Comparison of ENCODE assay signal across 16 cellular contexts in the genomic region with DNA sequence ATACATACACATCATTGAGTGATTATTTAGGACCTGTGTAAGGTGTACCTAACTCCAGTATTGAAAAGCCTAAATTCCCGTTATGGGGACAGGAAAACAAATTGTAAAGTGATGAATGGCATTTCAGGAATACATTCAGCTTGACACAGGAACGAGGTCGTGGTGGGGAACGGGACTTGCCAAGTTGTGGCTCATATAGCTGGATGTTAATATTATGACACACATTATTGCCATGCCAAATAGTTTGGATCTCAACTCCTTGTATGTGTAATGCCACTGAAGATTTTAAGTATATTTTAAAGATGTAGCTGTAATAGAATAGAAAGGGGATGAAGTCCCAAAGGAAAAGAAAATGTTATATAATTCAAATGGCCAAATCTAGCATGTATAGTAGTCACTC.
DNase-seq lines count a peak whose midpoint lies in the region; ATAC-seq and TF ChIP-seq lines count a peak whose summit lies in the region.
"Had no signal": no experiment of that assay in that cellular context is flagged by ENCODE, and none has a peak within 500 bp of the region (broad histone marks: within the 10 kb centered on the region; RNA-seq: fewer than 3 reads in every experiment).

No MANE protein-coding gene starts in this region.

- H3K4me3 ChIP-seq in MG63 (no peak overlapping the region), astrocyte of the spinal cord (ENCODE audit: low read depth, low read length) (no peak overlapping the region), foreskin fibroblast (ENCODE audit: low read depth in 1 of 2, low read length in 2 of 2) (no peak overlapping the region)
- H3K4me3 ChIP-seq: BLaER1 had no signal

- H3K9me3 ChIP-seq in MG63: no peaks in the 10 kb centered on the region
- H3K9me3 ChIP-seq: BLaER1, Caco-2 had no signal

- H3K4me1 Mint-ChIP-seq in progenitor cell of endocrine pancreas (ENCODE audit: low read depth): no peaks in the 10 kb centered on the region
- H3K4me1 Mint-ChIP-seq in effector memory CD8-positive, alpha-beta T cell (ENCODE audit: low read depth in 2 of 2): no peaks in the 10 kb centered on the region
- H3K4me1 Mint-ChIP-seq: CD8-positive, alpha-beta memory T cell had no signal

- no peak overlapping the region for H3K27ac Mint-ChIP-seq in progenitor cell of endocrine pancreas
- H3K27ac Mint-ChIP-seq in effector memory CD8-positive, alpha-beta T cell: no peak overlapping the region
- H3K27ac Mint-ChIP-seq: CD8-positive, alpha-beta memory T cell had no signal

- TF ChIP-seq CTCF in astrocyte of the spinal cord (IDR thresholded peaks at IDR 0.05; ENCODE audit: low read depth, low read length): no peak
- no peak for TF ChIP-seq CTCF in foreskin fibroblast (IDR thresholded peaks at IDR 0.05; ENCODE audit: low read depth, low read length)
- TF ChIP-seq CTCF in progenitor cell of endocrine pancreas (IDR thresholded peaks at IDR 0.05; ENCODE audit: unreplicated experiment): no peak

- H3K4me3 Mint-ChIP-seq in progenitor cell of endocrine pancreas (ENCODE audit: low read depth): no peak overlapping the region
- H3K4me3 Mint-ChIP-seq in effector memory CD8-positive, alpha-beta T cell: no peak overlapping the region
- H3K4me3 Mint-ChIP-seq: CD8-positive, alpha-beta memory T cell had no signal

- H3K36me3 ChIP-seq in MG63: no peaks in the 10 kb centered on the region
- H3K36me3 ChIP-seq: BLaER1 had no signal

- no peak for ATAC-seq in effector memory CD8-positive, alpha-beta T cell (replicated peaks)
- ATAC-seq: HCT116, HepG2 had no signal

- H3K36me3 Mint-ChIP-seq in progenitor cell of endocrine pancreas (ENCODE audit: insufficient read depth): peaks cover 10% of the 10 kb centered on the region
- H3K36me3 Mint-ChIP-seq in effector memory CD8-positive, alpha-beta T cell (ENCODE audit: insufficient read depth): no peaks in the 10 kb centered on the region
- H3K36me3 Mint-ChIP-seq: CD8-positive, alpha-beta memory T cell had no signal

- in situ Hi-C loops in astrocyte of the spinal cord (cut with HindIII; ENCODE audit: low sequenced_read_pairs): no loop called here

- no peaks in the 10 kb centered on the region for H3K27me3 ChIP-seq in MG63
- H3K27me3 ChIP-seq: BLaER1 had no signal

- DNase-seq in AG08396 (ENCODE audit: low spot score): peak; percentile 11
- peak; percentile 46 for DNase-seq in MG63
- peak; percentile 25 for DNase-seq in astrocyte of the spinal cord (ENCODE audit: low read depth, low spot score)
- peak; percentile 6 to 32 for DNase-seq in foreskin fibroblast
- no peak for DNase-seq in progenitor cell of endocrine pancreas (ENCODE audit: low spot score, unreplicated experiment)
- DNase-seq in GM19240 (ENCODE audit: insufficient read length, low spot score): no peak
- DNase-seq in HK-2 (ENCODE audit: unreplicated experiment): no peak
- DNase-seq in effector memory CD8-positive, alpha-beta T cell: no peak
- DNase-seq: AML-193; Caco-2; CD8-positive, alpha-beta memory T cell; DND-41; GDM1 had no signal

- no peaks in the 10 kb centered on the region for H3K9me3 Mint-ChIP-seq in progenitor cell of endocrine pancreas (ENCODE audit: low read depth)
- H3K9me3 Mint-ChIP-seq in effector memory CD8-positive, alpha-beta T cell: peaks cover 0 to 11% of the 10 kb centered on the region in 2 donors

- H3K27me3 Mint-ChIP-seq in progenitor cell of endocrine pancreas: no peaks in the 10 kb centered on the region
- no peaks in the 10 kb centered on the region for H3K27me3 Mint-ChIP-seq in effector memory CD8-positive, alpha-beta T cell
- H3K27me3 Mint-ChIP-seq: CD8-positive, alpha-beta memory T cell had no signal

Comparison
In these comparisons a context has a peak if more than half of its experiments do, and no peak if none do; other contexts are left out.
1. DNase-seq: peak in AG08396 (single experiment), MG63 (single experiment), astrocyte of the spinal cord (single experiment) and foreskin fibroblast (2 of 2); none in progenitor cell of endocrine pancreas (single experiment), GM19240 (single experiment), HK-2 (single experiment) and effector memory CD8-positive, alpha-beta T cell (0 of 3).